ENCODE assay signal across 1 cellular context in the genomic region with DNA sequence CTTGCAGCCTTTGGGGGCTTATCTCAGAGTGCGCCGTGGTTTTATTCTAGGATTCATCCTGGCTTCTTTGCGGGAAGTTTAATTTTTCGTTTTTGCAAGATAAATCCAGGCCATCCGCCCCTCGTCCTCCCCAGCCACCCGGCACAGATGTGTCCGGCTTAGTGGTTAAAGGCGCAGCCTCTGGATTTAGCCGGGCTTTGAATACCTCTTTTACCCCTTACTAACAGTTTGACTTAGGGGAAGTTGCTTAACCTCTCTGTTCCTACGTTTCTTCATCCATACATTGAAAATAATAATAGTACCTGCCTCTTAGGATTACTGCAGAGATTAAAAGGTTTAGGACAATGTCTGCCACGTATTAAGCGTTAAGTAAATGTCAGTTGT.
TF ChIP-seq lines count a peak whose summit lies in the region.

No MANE protein-coding gene starts in this region.

TF ChIP-seq in SK-N-SH treated with all-trans-retinoic acid at 6 μM for 48 hours, 23 proteins besides CTCF, POLR2A, EP300 and RAD21 (continued from another document):
- TF ChIP-seq, protein P1, sequence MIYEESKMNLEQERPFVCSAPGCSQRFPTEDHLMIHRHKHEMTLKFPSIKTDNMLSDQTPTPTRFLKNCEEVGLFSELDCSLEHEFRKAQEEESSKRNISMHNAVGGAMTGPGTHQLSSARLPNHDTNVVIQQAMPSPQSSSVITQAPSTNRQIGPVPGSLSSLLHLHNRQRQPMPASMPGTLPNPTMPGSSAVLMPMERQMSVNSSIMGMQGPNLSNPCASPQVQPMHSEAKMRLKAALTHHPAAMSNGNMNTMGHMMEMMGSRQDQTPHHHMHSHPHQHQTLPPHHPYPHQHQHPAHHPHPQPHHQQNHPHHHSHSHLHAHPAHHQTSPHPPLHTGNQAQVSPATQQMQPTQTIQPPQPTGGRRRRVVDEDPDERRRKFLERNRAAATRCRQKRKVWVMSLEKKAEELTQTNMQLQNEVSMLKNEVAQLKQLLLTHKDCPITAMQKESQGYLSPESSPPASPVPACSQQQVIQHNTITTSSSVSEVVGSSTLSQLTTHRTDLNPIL (CRISPR knock-in tag; IDR thresholded peaks at IDR 0.05; ENCODE audit: low read depth), result no peak
- TF ChIP-seq ZNF8 (CRISPR knock-in tag; IDR thresholded peaks at IDR 0.05), result no peak
